12 cellular contexts compared by ENCODE assay signal in the genomic region with DNA sequence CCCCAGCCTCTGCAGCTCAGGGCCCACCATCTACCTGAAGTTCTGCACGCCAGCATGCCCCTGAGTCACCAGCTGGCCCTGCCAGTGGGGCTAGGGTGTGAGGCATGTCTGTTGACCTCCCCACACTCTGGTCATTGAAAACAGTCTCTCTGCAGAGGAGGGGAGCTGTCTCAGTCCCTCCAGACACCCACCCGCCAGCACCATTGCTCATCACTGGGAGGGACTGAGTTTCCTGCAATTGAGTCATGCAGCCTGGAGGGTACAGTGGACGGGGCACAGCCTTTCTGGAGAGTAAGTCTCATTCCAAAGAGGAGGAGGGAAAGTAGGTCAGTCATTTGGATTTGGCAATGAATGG. TPM values are rescaled to one million over a fixed set of nuclear protein-coding genes. Genes with fewer than 3 reads are reported as not detected.
DNase-seq lines count a peak whose midpoint lies in the region; ATAC-seq and TF ChIP-seq lines count a peak whose summit lies in the region.
"Had no signal": no experiment of that assay in that cellular context is flagged by ENCODE, and none has a peak within 500 bp of the region (broad histone marks: within the 10 kb centered on the region; RNA-seq: fewer than 3 reads in every experiment).

No MANE protein-coding gene starts in this region.

- H3K9me3 Mint-ChIP-seq in activated T-cell treated with anti-CD3 and anti-CD28 coated beads, Interleukin-2, amount 50 U/mL, for 72 hours = no peaks in the 10 kb centered on the region
- H3K9me3 Mint-ChIP-seq: activated naive CD8-positive, alpha-beta T cell treated with anti-CD3 and anti-CD28 coated beads, Interleukin-2, amount 50 U/mL, for 24 hours had no signal

- DNase-seq in A172 (ENCODE audit: low spot score) (peak; percentile 90), astrocyte of the spinal cord (ENCODE audit: low read depth, low spot score) (peak; percentile 86), lung (ENCODE audit: low spot score) (no peak)
- DNase-seq in stimulated activated CD4-positive, alpha-beta T cell treated with anti-CD3 and anti-CD28 coated beads, Interleukin-4, amount 100 ng/mL, for 24 hours = no peak
- DNase-seq in activated naive CD4-positive, alpha-beta T cell (lab: John Stamatoyannopoulos, UW) = no peak
- no peak for DNase-seq in activated T-cell treated with anti-CD3 and anti-CD28 coated beads, Interleukin-2, amount 50 U/mL, for 72 hours
- DNase-seq: activated naive CD8-positive, alpha-beta T cell treated with anti-CD3 and anti-CD28 coated beads, Interleukin-2, amount 50 U/mL, for 24 hours; heart right ventricle; NCI-H524 treated with DMSO at 0.1 percent for 48 hours; occipital lobe had no signal

- TF ChIP-seq CTCF in HEK293 (tag by site-specific recombination; IDR thresholded peaks at IDR 0.05) = no peak
- no peak for TF ChIP-seq CTCF in astrocyte of the spinal cord (IDR thresholded peaks at IDR 0.05; ENCODE audit: low read depth, low read length)
- no peak for TF ChIP-seq CTCF in lung (IDR thresholded peaks at IDR 0.05; ENCODE audit: control extremely low read depth, extremely low read depth)

- H3K4me1 ChIP-seq in HEK293 (ENCODE audit: control insufficient read depth, insufficient read depth, low read length) (no peaks in the 10 kb centered on the region), lung (ENCODE audit: control insufficient read depth in 2 of 2, insufficient read depth in 2 of 2, low read length in 2 of 2) (peaks cover 0 to 2% of the 10 kb centered on the region in 2 donors)

- CTCF ChIA-PET in HEK293 (lab: Yijun Ruan, JAX) = interaction anchor here (1.3 kb wide), 1 partner anchor 65 kb away, joined by 4 read pairs; no protein-coding TSS in a partner anchor

- no peak overlapping the region for H3K4me3 Mint-ChIP-seq in activated T-cell treated with anti-CD3 and anti-CD28 coated beads, Interleukin-2, amount 50 U/mL, for 72 hours
- H3K4me3 Mint-ChIP-seq: activated naive CD8-positive, alpha-beta T cell treated with anti-CD3 and anti-CD28 coated beads, Interleukin-2, amount 50 U/mL, for 24 hours had no signal

- H3K27ac ChIP-seq in HEK293 (ENCODE audit: extremely low read depth, low read depth, low read length) (no peak overlapping the region), lung (ENCODE audit: low read depth in 1 of 2, low read length in 1 of 2) (peak overlapping the region in 1 of 2 donors; percentile 7)

- H3K4me1 Mint-ChIP-seq in activated T-cell treated with anti-CD3 and anti-CD28 coated beads, Interleukin-2, amount 50 U/mL, for 72 hours (ENCODE audit: low read depth) = no peaks in the 10 kb centered on the region
- H3K4me1 Mint-ChIP-seq: activated naive CD8-positive, alpha-beta T cell treated with anti-CD3 and anti-CD28 coated beads, Interleukin-2, amount 50 U/mL, for 24 hours had no signal

- no peaks in the 10 kb centered on the region for H3K27me3 Mint-ChIP-seq in activated T-cell treated with anti-CD3 and anti-CD28 coated beads, Interleukin-2, amount 50 U/mL, for 72 hours (ENCODE audit: low read depth)

- in situ Hi-C loops in astrocyte of the spinal cord (cut with HindIII; ENCODE audit: low sequenced_read_pairs) = no loop called here

- no peaks in the 10 kb centered on the region for H3K36me3 Mint-ChIP-seq in activated T-cell treated with anti-CD3 and anti-CD28 coated beads, Interleukin-2, amount 50 U/mL, for 72 hours (ENCODE audit: insufficient read depth in 2 of 2)

- WGBS in lung, 2 donors = 79 to 88% methylated on average over 3 of the region's 3 CpGs

- H3K4me3 ChIP-seq in HEK293 (ENCODE audit: low read depth, low read length) = no peak overlapping the region
- H3K4me3 ChIP-seq in astrocyte of the spinal cord (ENCODE audit: low read depth, low read length) = no peak overlapping the region
- H3K4me3 ChIP-seq in lung = no peak overlapping the region
- H3K4me3 ChIP-seq: heart right ventricle had no signal

- no peaks in the 10 kb centered on the region for H3K27me3 ChIP-seq in lung (ENCODE audit: control insufficient read depth, insufficient read depth)

- H3K9me3 ChIP-seq in HEK293 (ENCODE audit: control insufficient read depth, insufficient read depth, low read depth, low read length) = no peaks in the 10 kb centered on the region
- H3K9me3 ChIP-seq in lung (ENCODE audit: control insufficient read depth in 2 of 2, insufficient read depth in 1 of 2, low read length in 1 of 2) = no peaks in the 10 kb centered on the region
- H3K9me3 ChIP-seq: heart right ventricle had no signal

- ATAC-seq in lung (ENCODE audit: insufficient read depth, low FRiP score) = peak; percentile 49
- no peak for ATAC-seq in GM21515 (IDR thresholded peaks at IDR 0.05; ENCODE audit: unreplicated experiment)
- no peak for ATAC-seq in activated T-cell treated with anti-CD3 and anti-CD28 coated beads, Interleukin-2, amount 50 U/mL, for 72 hours (replicated peaks in 1 of 2)
- ATAC-seq: activated naive CD8-positive, alpha-beta T cell treated with anti-CD3 and anti-CD28 coated beads, Interleukin-2, amount 50 U/mL, for 24 hours had no signal

- POLR2A ChIA-PET in HEK293 (lab: Yijun Ruan, JAX) = interaction anchor here (0.6 to 1.2 kb wide), 2 partner anchors 22 to 223 kb away, joined by 3 read pairs; no protein-coding TSS in a partner anchor

- H3K27ac Mint-ChIP-seq in activated T-cell treated with anti-CD3 and anti-CD28 coated beads, Interleukin-2, amount 50 U/mL, for 72 hours = no peak overlapping the region
- H3K27ac Mint-ChIP-seq: activated naive CD8-positive, alpha-beta T cell treated with anti-CD3 and anti-CD28 coated beads, Interleukin-2, amount 50 U/mL, for 24 hours had no signal

- H3K36me3 ChIP-seq in HEK293 (ENCODE audit: control insufficient read depth in 2 of 2, insufficient read depth in 1 of 2, low read length in 2 of 2) (no peaks in the 10 kb centered on the region), lung (ENCODE audit: control insufficient read depth in 2 of 2, insufficient read depth in 2 of 2, low read length in 2 of 2) (no peaks in the 10 kb centered on the region)
- H3K36me3 ChIP-seq: heart right ventricle had no signal

TF ChIP-seq in HEK293, 187 proteins besides CTCF, POLR2A, EP300 and RAD21:
- TF ChIP-seq, protein P1, sequence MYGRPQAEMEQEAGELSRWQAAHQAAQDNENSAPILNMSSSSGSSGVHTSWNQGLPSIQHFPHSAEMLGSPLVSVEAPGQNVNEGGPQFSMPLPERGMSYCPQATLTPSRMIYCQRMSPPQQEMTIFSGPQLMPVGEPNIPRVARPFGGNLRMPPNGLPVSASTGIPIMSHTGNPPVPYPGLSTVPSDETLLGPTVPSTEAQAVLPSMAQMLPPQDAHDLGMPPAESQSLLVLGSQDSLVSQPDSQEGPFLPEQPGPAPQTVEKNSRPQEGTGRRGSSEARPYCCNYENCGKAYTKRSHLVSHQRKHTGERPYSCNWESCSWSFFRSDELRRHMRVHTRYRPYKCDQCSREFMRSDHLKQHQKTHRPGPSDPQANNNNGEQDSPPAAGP (tag by site-specific recombination; IDR thresholded peaks at IDR 0.05) = peak; percentile 49; the same call in 1 of the 2 replicates
- TF ChIP-seq, protein P2, sequence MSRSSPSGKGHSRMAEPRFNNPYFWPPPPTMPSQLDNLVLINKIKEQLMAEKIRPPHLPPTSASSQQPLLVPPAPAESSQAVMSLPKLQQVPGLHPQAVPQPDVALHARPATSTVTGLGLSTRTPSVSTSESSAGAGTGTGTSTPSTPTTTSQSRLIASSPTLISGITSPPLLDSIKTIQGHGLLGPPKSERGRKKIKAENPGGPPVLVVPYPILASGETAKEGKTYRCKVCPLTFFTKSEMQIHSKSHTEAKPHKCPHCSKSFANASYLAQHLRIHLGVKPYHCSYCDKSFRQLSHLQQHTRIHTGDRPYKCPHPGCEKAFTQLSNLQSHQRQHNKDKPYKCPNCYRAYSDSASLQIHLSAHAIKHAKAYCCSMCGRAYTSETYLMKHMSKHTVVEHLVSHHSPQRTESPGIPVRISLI (tag by site-specific recombination; IDR thresholded peaks at IDR 0.05) = no peak
- 0 out of 2 replicates have a peak, but pooled peaks have one; percentile 13 for TF ChIP-seq ZFHX2 (tag by site-specific recombination; conservative IDR thresholded peaks at IDR 0.05)
- peak; percentile 9; the same call in 1 of the 2 replicates for TF ChIP-seq EGR2 (tag by site-specific recombination; IDR thresholded peaks at IDR 0.05; ENCODE audit: low read depth)
TF ChIP-seq in HEK293: peak in this region for 3.

RNA-seq across cellular contexts. Expression of a gene that starts 16.8 kb away (rescaled TPM):
- 185 and 205 TPM in 2 replicates for total RNA-seq in A172 (2014; rRNA removed; shearing (Covaris generic))
- total RNA-seq in lung = 100 to 1,000 TPM in 1 of 2 donors, 10 to 100 TPM in 1; 96.6 to 169 TPM
- polyA plus RNA-seq in lung = 10 to 100 TPM; 12.2 to 34.1 TPM
- total RNA-seq in activated T-cell treated with anti-CD3 and anti-CD28 coated beads, Interleukin-2, amount 50 U/mL, for 72 hours = under 1 TPM in 1 of 2 donors, not detected in 1; 0.49 TPM

Comparison
In these comparisons a context has a peak if more than half of its experiments do, and no peak if none do; other contexts are left out.
1. DNase-seq: peak in A172 (single experiment) and astrocyte of the spinal cord (single experiment); none in lung (single experiment), stimulated activated CD4-positive, alpha-beta T cell treated with anti-CD3 and anti-CD28 coated beads, Interleukin-4, amount 100 ng/mL, for 24 hours (single experiment), activated naive CD4-positive, alpha-beta T cell (0 of 4) and activated T-cell treated with anti-CD3 and anti-CD28 coated beads, Interleukin-2, amount 50 U/mL, for 72 hours (0 of 2).
2. RNA of a gene that starts 16.8 kb away (total RNA-seq): 185 to 205 TPM in A172 and 96.6 to 169 TPM in lung; 0.49 TPM in activated T-cell treated with anti-CD3 and anti-CD28 coated beads, Interleukin-2, amount 50 U/mL, for 72 hours; every median in the first group is over 10 times any median in the second.